Comparison of ENCODE assay signal across 8 cellular contexts in the genomic region with DNA sequence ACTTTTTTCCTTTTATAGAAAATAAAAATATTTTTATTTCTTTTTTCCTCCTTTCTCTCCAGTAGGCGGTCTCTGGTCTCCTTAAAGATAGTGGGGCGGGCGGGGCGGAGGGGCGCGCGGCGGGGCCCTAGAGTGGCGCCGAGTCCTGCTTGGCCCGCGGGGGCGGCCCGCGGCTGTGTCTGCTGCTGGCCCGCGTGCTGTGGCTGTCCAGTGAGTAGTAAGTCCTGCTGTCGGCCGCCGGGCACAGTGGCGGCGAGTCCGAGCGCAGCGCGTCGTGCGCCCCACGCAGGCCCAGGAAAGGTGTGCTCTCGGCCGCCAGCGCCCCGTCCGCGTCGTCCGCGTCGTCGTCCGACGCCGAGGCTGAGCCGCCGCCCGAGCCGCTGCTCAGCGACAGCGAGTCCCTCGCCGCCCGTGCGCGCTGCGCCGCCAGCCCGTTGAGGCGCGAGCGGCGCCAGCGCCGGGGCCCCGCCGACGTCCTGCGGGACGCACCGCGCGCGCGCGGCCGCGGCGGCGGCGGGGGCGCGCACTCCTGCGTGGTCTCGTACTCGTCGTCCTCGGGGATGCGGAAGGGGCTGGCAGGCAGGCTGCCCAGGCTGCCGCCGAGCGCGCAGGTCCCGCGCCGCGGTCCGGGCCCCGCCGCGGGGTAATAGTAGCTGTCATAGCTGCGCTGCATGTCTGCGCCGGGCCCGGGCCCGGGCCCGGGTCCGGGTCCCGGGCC. TPM values are rescaled to one million over a fixed set of nuclear protein-coding genes. Genes with fewer than 3 reads are reported as not detected.
DNase-seq lines count a peak whose midpoint lies in the region; ATAC-seq, FAIRE-seq and TF ChIP-seq lines count a peak whose summit lies in the region.

No MANE protein-coding gene starts in this region.

- FAIRE-seq in bronchial epithelial cell (lab: Jason Lieb, UNC), result no peak

- DNase-seq in AG04449 (ENCODE audit: low read depth, low spot score), result no peak
- peak; percentile 13 for DNase-seq in activated CD4-positive, CD25-positive, alpha-beta regulatory T cell treated with anti-CD3 and anti-CD28 coated beads, Interleukin-2, amount 50 U/mL, for 16 hours (ENCODE audit: low read depth, low spot score)
- peak; percentile 26 for DNase-seq in bronchial epithelial cell (ENCODE audit: low read depth)
- peak; percentile 3 for DNase-seq in kidney glomerular epithelial cell (lab: John Stamatoyannopoulos, UW)
- DNase-seq in stimulated activated CD4-positive, alpha-beta T cell treated with anti-CD3 and anti-CD28 coated beads, Interleukin-1b, Interleukin-23, amount 100 ng/mL, for 1 hour (ENCODE audit: low read depth in 2 of 2), result peak; percentile 49 to 54
- DNase-seq in cerebellar nuclear complex (lab: John Stamatoyannopoulos, UW), result no peak

- ATAC-seq in GM19035 (IDR thresholded peaks at IDR 0.05; ENCODE audit: unreplicated experiment) (peak; percentile 75), HG03521 (IDR thresholded peaks at IDR 0.05; ENCODE audit: unreplicated experiment) (peak; percentile 38)

- peak overlapping the region; percentile 47 for H3K4me3 ChIP-seq in AG04449 (ENCODE audit: low read depth, low read length)
- H3K4me3 ChIP-seq in bronchial epithelial cell (ENCODE audit: low read depth, low read length), result peak overlapping the region; percentile 28

- peaks cover 2% of the 10 kb centered on the region for H3K27me3 ChIP-seq in bronchial epithelial cell (ENCODE audit: control insufficient read depth, insufficient read depth, low read length)

- CTCF ChIA-PET in AG04449 (lab: Yijun Ruan, JAX), result interaction anchor here (0.7 to 7.6 kb wide), 11 partner anchors 10 to 215 kb away, joined by 3 to 129 read pairs (median 4); no protein-coding TSS in a partner anchor

- POLR2A ChIA-PET in AG04449 (lab: Yijun Ruan, JAX), result interaction anchor here (0.6 kb wide), 1 partner anchor 196 kb away, joined by 3 read pairs; no protein-coding TSS in a partner anchor

- H3K36me3 ChIP-seq in bronchial epithelial cell (ENCODE audit: control insufficient read depth, insufficient read depth, low read length), result no peaks in the 10 kb centered on the region

- TF ChIP-seq CTCF in AG04449 (IDR thresholded peaks at IDR 0.05; ENCODE audit: insufficient read depth, low read length, missing control alignments), result no peak
- TF ChIP-seq CTCF in bronchial epithelial cell (IDR thresholded peaks at IDR 0.05; ENCODE audit: insufficient read depth, low read length, severe bottlenecking), result no peak

RNA-seq across cellular contexts. Expression of a gene that starts 52.3 kb away (rescaled TPM):
- total RNA-seq in bronchial epithelial cell, result under 0.01 TPM in 1 of 2 replicates, not detected in the other

Comparison
In these comparisons a context has a peak if more than half of its experiments do, and no peak if none do; other contexts are left out.
1. DNase-seq: peak in activated CD4-positive, CD25-positive, alpha-beta regulatory T cell treated with anti-CD3 and anti-CD28 coated beads, Interleukin-2, amount 50 U/mL, for 16 hours (single experiment), bronchial epithelial cell (single experiment), kidney glomerular epithelial cell (single experiment) and stimulated activated CD4-positive, alpha-beta T cell treated with anti-CD3 and anti-CD28 coated beads, Interleukin-1b, Interleukin-23, amount 100 ng/mL, for 1 hour (2 of 2); none in AG04449 (single experiment) and cerebellar nuclear complex (0 of 2).